In the genomic region with DNA sequence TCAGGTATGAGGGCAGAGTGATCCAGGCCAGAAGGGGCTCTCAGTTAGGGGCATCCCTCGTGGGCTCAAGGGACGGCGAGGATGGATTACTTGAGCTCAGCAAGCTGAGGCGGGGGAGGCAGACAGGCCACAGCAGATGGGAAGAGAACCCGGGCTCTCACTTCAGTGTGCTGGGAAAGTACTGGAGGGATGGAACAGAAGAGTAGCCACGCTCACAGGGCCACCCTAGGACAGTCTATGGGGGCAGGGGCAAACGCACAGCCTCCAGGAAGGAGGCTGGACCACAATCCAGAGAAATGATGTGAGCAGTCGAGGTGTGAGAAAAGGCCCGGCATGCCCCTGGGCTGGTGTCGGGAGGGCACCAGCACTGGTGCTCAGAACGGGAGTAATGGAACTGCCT, we compare ENCODE assay signal across 27 cellular contexts. TPM values are rescaled to one million over a fixed set of nuclear protein-coding genes. Genes with fewer than 3 reads are reported as not detected.
DNase-seq lines count a peak whose midpoint lies in the region; ATAC-seq, FAIRE-seq and TF ChIP-seq lines count a peak whose summit lies in the region.
"Had no signal": no experiment of that assay in that cellular context is flagged by ENCODE, and none has a peak within 500 bp of the region (broad histone marks: within the 10 kb centered on the region; RNA-seq: fewer than 3 reads in every experiment).

No MANE protein-coding gene starts in this region.

- intact Hi-C loops in kidney (cut with DNase I), result no loop called here
- intact Hi-C loops in A673 (cut with micrococcal nuclease; ENCODE audit: unreplicated experiment), result no loop called here

- no peaks in the 10 kb centered on the region for H4K20me1 ChIP-seq in astrocyte (ENCODE audit: insufficient read depth, low read length)

- H3K4me1 Mint-ChIP-seq in activated CD8-positive, alpha-beta memory T cell treated with anti-CD3 and anti-CD28 coated beads, Interleukin-2, amount 10 ng/mL, durations not matched to agents 7 days and 5 days, result no peaks in the 10 kb centered on the region
- H3K4me1 Mint-ChIP-seq in astrocyte (ENCODE audit: low read depth, unreplicated experiment), result peaks cover 2% of the 10 kb centered on the region
- H3K4me1 Mint-ChIP-seq in osteocyte (ENCODE audit: unreplicated experiment), result no peaks in the 10 kb centered on the region
- H3K4me1 Mint-ChIP-seq: CD4-positive, alpha-beta memory T cell had no signal

- BruUV-seq in A673 (replicated peaks; lab: Mats Ljungman, UMichigan), result no TSS peak

- no peaks in the 10 kb centered on the region for H3K36me3 Mint-ChIP-seq in activated CD8-positive, alpha-beta memory T cell treated with anti-CD3 and anti-CD28 coated beads, Interleukin-2, amount 10 ng/mL, durations not matched to agents 7 days and 5 days
- H3K36me3 Mint-ChIP-seq in astrocyte (ENCODE audit: low read depth, unreplicated experiment) (no peaks in the 10 kb centered on the region), osteocyte (ENCODE audit: unreplicated experiment) (no peaks in the 10 kb centered on the region)
- H3K36me3 Mint-ChIP-seq: CD4-positive, alpha-beta memory T cell had no signal

- H2AFZ ChIP-seq in astrocyte (ENCODE audit: low read depth, low read length), result no peak overlapping the region

- no peaks in the 10 kb centered on the region for H3K9me3 ChIP-seq in astrocyte (ENCODE audit: insufficient read depth, low read depth, low read length)
- H3K9me3 ChIP-seq in kidney (ENCODE audit: control insufficient read depth in 1 of 2, low read length in 2 of 2), result no peaks in the 10 kb centered on the region
- no peaks in the 10 kb centered on the region for H3K9me3 ChIP-seq in A673 (ENCODE audit: low read depth, low read length, poor library complexity, severe bottlenecking)
- H3K9me3 ChIP-seq: HAP-1 had no signal

- no peaks in the 10 kb centered on the region for H3K79me2 ChIP-seq in astrocyte (ENCODE audit: insufficient read depth, low read length)

- no peak overlapping the region for H3K4me2 ChIP-seq in astrocyte (ENCODE audit: low read length)

- H3K36me3 ChIP-seq in astrocyte (ENCODE audit: insufficient read depth, low read length) (no peaks in the 10 kb centered on the region), kidney (ENCODE audit: control insufficient read depth in 1 of 2, insufficient read depth in 2 of 2, low read length in 2 of 2) (no peaks in the 10 kb centered on the region), A673 (ENCODE audit: insufficient read depth, low read length, poor library complexity, severe bottlenecking) (no peaks in the 10 kb centered on the region)
- H3K36me3 ChIP-seq: HAP-1 had no signal

- no peak for FAIRE-seq in astrocyte (lab: Jason Lieb, UNC)
- no peak for FAIRE-seq in kidney (lab: Jason Lieb, UNC)
- FAIRE-seq: A204.1, GM12891, GM18507, H54 had no signal

- DNase-seq in activated CD8-positive, alpha-beta memory T cell treated with anti-CD3 and anti-CD28 coated beads for 24 hours, result peak; percentile 9
- DNase-seq in activated CD8-positive, alpha-beta memory T cell treated with anti-CD3 and anti-CD28 coated beads, Interleukin-2, amount 10 ng/mL, durations not matched to agents 7 days and 5 days, result no peak
- no peak for DNase-seq in astrocyte (ENCODE audit: low read depth)
- peak; percentile 61 for DNase-seq in kidney
- peak; percentile 73 for DNase-seq in osteocyte (ENCODE audit: extremely low spot score, unreplicated experiment)
- DNase-seq in A673 (ENCODE audit: low spot score), result no peak
- DNase-seq in Ammon's horn (ENCODE audit: low spot score), result no peak
- DNase-seq in hepatic stellate cell (ENCODE audit: low spot score), result no peak
- DNase-seq: ACHN; AML-193; C1 segment of cervical spinal cord; Calu3; CD4-positive, alpha-beta memory T cell; COR-L47; DMS53; DMS79 treated with DMSO at 0.1 percent for 48 hours; GF-D8; GOT3; HFFc6 had no signal

- H3K27me3 ChIP-seq in astrocyte (ENCODE audit: insufficient read depth, low read length) (peaks cover 39% of the 10 kb centered on the region), A673 (replicated peaks; ENCODE audit: insufficient read depth, low read depth, low read length, poor library complexity) (peaks cover 9% of the 10 kb centered on the region)

- CTCF ChIA-PET in activated CD8-positive, alpha-beta memory T cell treated with anti-CD3 and anti-CD28 coated beads, Interleukin-2, amount 10 ng/mL, durations not matched to agents 7 days and 5 days (lab: Charles Lee), result interaction anchor here (1.4 kb wide), 1 partner anchor 45 kb away, joined by 3 read pairs; no protein-coding TSS in a partner anchor
- CTCF ChIA-PET in A673 (lab: Charles Lee), result no interaction called here

- H3K4me3 Mint-ChIP-seq in activated CD8-positive, alpha-beta memory T cell treated with anti-CD3 and anti-CD28 coated beads, Interleukin-2, amount 10 ng/mL, durations not matched to agents 7 days and 5 days, result no peak overlapping the region
- peak overlapping the region; percentile 57 for H3K4me3 Mint-ChIP-seq in astrocyte (ENCODE audit: unreplicated experiment)
- no peak overlapping the region for H3K4me3 Mint-ChIP-seq in osteocyte (ENCODE audit: unreplicated experiment)
- H3K4me3 Mint-ChIP-seq: CD4-positive, alpha-beta memory T cell; HFFc6 had no signal

- H3K9me3 Mint-ChIP-seq in activated CD8-positive, alpha-beta memory T cell treated with anti-CD3 and anti-CD28 coated beads, Interleukin-2, amount 10 ng/mL, durations not matched to agents 7 days and 5 days (ENCODE audit: low read depth), result no peaks in the 10 kb centered on the region
- H3K9me3 Mint-ChIP-seq in astrocyte (ENCODE audit: unreplicated experiment), result peaks cover 3% of the 10 kb centered on the region
- no peaks in the 10 kb centered on the region for H3K9me3 Mint-ChIP-seq in osteocyte (ENCODE audit: unreplicated experiment)
- H3K9me3 Mint-ChIP-seq: HFFc6 had no signal

- no peak for TF ChIP-seq CTCF in astrocyte (IDR thresholded peaks at IDR 0.05; ENCODE audit: insufficient read depth, low read depth, low read length)
- TF ChIP-seq CTCF in kidney (IDR thresholded peaks at IDR 0.05; ENCODE audit: borderline replicate concordance, extremely low read depth, insufficient read depth), result no peak
- TF ChIP-seq CTCF in osteocyte (IDR thresholded peaks at IDR 0.05), result no peak
- no peak for TF ChIP-seq CTCF in A673 (conservative IDR thresholded peaks at IDR 0.05; ENCODE audit: low read depth, low read length)

- no peak overlapping the region for H3K27ac Mint-ChIP-seq in activated CD8-positive, alpha-beta memory T cell treated with anti-CD3 and anti-CD28 coated beads, Interleukin-2, amount 10 ng/mL, durations not matched to agents 7 days and 5 days
- H3K27ac Mint-ChIP-seq in astrocyte (ENCODE audit: unreplicated experiment) (no peak overlapping the region), osteocyte (ENCODE audit: unreplicated experiment) (no peak overlapping the region)
- H3K27ac Mint-ChIP-seq: CD4-positive, alpha-beta memory T cell; HFFc6 had no signal

- H3K27ac ChIP-seq in astrocyte (ENCODE audit: low read depth, low read length) (no peak overlapping the region), kidney (ENCODE audit: low read depth in 2 of 2, low read length in 2 of 2) (no peak overlapping the region), A673 (ENCODE audit: low read depth, low read length, poor library complexity, severe bottlenecking) (no peak overlapping the region)
- H3K27ac ChIP-seq: 22Rv1 had no signal

- no peak for ATAC-seq in activated CD8-positive, alpha-beta memory T cell treated with anti-CD3 and anti-CD28 coated beads, Interleukin-2, amount 10 ng/mL, durations not matched to agents 7 days and 5 days

- POLR2A ChIA-PET in A673 (lab: Charles Lee; ENCODE audit: low non-redundant PET), result no interaction called here

- H3K9ac ChIP-seq in astrocyte (ENCODE audit: low read length), result no peak overlapping the region
- H3K9ac ChIP-seq in kidney (ENCODE audit: low read length in 2 of 2), result no peak overlapping the region

- peaks cover 35% of the 10 kb centered on the region for H3K27me3 Mint-ChIP-seq in activated CD8-positive, alpha-beta memory T cell treated with anti-CD3 and anti-CD28 coated beads, Interleukin-2, amount 10 ng/mL, durations not matched to agents 7 days and 5 days
- H3K27me3 Mint-ChIP-seq in astrocyte (ENCODE audit: low read depth, unreplicated experiment) (peaks cover 66% of the 10 kb centered on the region), osteocyte (ENCODE audit: unreplicated experiment) (peaks cover 80% of the 10 kb centered on the region)

- H3K4me3 ChIP-seq in astrocyte (ENCODE audit: insufficient read depth, low read depth, low read length) (no peak overlapping the region), kidney (ENCODE audit: low read length in 2 of 2) (no peak overlapping the region), A673 (ENCODE audit: low read depth, low read length, poor library complexity, severe bottlenecking) (no peak overlapping the region)
- H3K4me3 ChIP-seq: HAP-1 had no signal

- H3K4me1 ChIP-seq in astrocyte (ENCODE audit: insufficient read depth, low read length) (no peaks in the 10 kb centered on the region), kidney (ENCODE audit: control insufficient read depth in 1 of 2, insufficient read depth in 1 of 2, low read depth in 1 of 2, low read length in 2 of 2) (no peaks in the 10 kb centered on the region), A673 (ENCODE audit: insufficient read depth, low read length, poor library complexity, severe bottlenecking) (peaks cover 6% of the 10 kb centered on the region)
- H3K4me1 ChIP-seq: HAP-1 had no signal

RNA-seq across cellular contexts. Expression of gene GJA3, which starts 9.2 kb away (rescaled TPM):
- under 1 TPM; 0.75 to 0.76 TPM for total RNA-seq in activated CD8-positive, alpha-beta memory T cell treated with anti-CD3 and anti-CD28 coated beads, Interleukin-2, amount 10 ng/mL, durations not matched to agents 7 days and 5 days
- total RNA-seq in astrocyte (0.59 and 0.72 TPM in 2 replicates), kidney (0.16 TPM), osteocyte (not detected in 2 replicates), A673 (2021) (0.43 and 0.48 TPM in 2 replicates)
- polyA plus RNA-seq in kidney (ENCODE audit: insufficient read depth, low read depth, low replicate concordance), result 1.1 TPM
- polyA plus RNA-seq: CD4-positive, alpha-beta memory T cell had no signal

RNA-seq across cellular contexts. Expression of gene GJB2, which starts 41.1 kb away (rescaled TPM):
- total RNA-seq in activated CD8-positive, alpha-beta memory T cell treated with anti-CD3 and anti-CD28 coated beads, Interleukin-2, amount 10 ng/mL, durations not matched to agents 7 days and 5 days, result 1 to 10 TPM; 4.0 to 8.7 TPM
- 4.6 and 23.2 TPM in 2 replicates for total RNA-seq in astrocyte
- 5.0 TPM for total RNA-seq in kidney
- polyA plus RNA-seq in kidney (ENCODE audit: insufficient read depth, low read depth, low replicate concordance), result 13.1 TPM
- 0.27 TPM in 1 of 2 replicates, not detected in the other for total RNA-seq in osteocyte
- not detected in 2 replicates for total RNA-seq in A673 (2021)
- total RNA-seq: CD4-positive, alpha-beta memory T cell; G401; HFFc6 had no signal
- polyA plus RNA-seq: BJ; CD4-positive, alpha-beta memory T cell had no signal

Comparison
In these comparisons a context has a peak if more than half of its experiments do, and no peak if none do; other contexts are left out.
1. DNase-seq: peak in activated CD8-positive, alpha-beta memory T cell treated with anti-CD3 and anti-CD28 coated beads for 24 hours (single experiment), kidney (single experiment) and osteocyte (single experiment); none in activated CD8-positive, alpha-beta memory T cell treated with anti-CD3 and anti-CD28 coated beads, Interleukin-2, amount 10 ng/mL, durations not matched to agents 7 days and 5 days (single experiment), astrocyte (single experiment), A673 (single experiment), Ammon's horn (single experiment) and hepatic stellate cell (single experiment).